ENCODE assay signal across 20 cellular contexts in the genomic region with DNA sequence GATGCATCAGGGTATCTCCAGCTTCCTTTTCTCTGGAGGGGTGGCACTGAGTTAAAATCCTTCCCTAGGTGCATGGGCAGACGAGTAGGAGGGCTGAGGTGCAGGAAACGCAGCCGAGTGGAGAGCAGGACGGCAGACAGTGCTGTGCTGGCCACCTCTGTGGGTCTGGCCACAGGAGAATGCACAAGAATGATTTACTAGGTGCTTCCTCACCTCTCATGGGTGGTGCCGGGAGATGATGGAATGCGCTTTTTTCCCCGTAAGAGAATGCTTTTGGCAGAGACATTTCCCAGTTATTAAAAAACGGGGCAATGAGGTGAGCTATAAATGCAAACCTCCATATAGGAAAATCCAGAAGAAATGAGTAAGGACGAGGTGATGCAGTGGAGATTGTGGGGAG.
"Had no signal": no experiment of that assay in that cellular context is flagged by ENCODE, and none has a peak within 500 bp of the region (broad histone marks: within the 10 kb centered on the region; RNA-seq: fewer than 3 reads in every experiment).

No MANE protein-coding gene starts in this region.

- H3K9ac ChIP-seq: parathyroid adenoma had no signal

- H3K4me1 ChIP-seq: lower lobe of right lung, parathyroid adenoma, psoas muscle, spleen, testis, transverse colon had no signal

- H2AFZ ChIP-seq: parathyroid adenoma had no signal

- H3K4me1 Mint-ChIP-seq: memory B cell; natural killer cell; stimulated activated naive B cell treated with anti-CD40 and anti-IgM and Interleukin-4, amounts not matched to agents 10 μg/mL and 1 μg/mL and 100 μg/mL, for 72 hours; stimulated activated naive CD8-positive, alpha-beta T cell treated with anti-CD3 and anti-CD28 coated beads, Interleukin-15, amount 100 ng/mL, for 72 hours had no signal

- H3K79me2 ChIP-seq: parathyroid adenoma had no signal

- H3K4me3 ChIP-seq: coronary artery, heart left ventricle, left ventricle myocardium inferior, lower lobe of right lung, psoas muscle, spleen, testis, transverse colon had no signal

- DNase-seq: effector CD8-positive, alpha-beta T cell; foreskin melanocyte; heart left ventricle; hypothalamus; left ventricle myocardium inferior; lower lobe of right lung; natural killer cell; psoas muscle; spleen; stimulated activated CD4-positive, alpha-beta T cell treated with anti-CD3 and anti-CD28 coated beads, Interleukin-15, amount 100 ng/mL, for 24 hours; stimulated activated CD4-positive, alpha-beta T cell treated with anti-CD3 and anti-CD28 coated beads, Interleukin-2, amount 100 ng/mL, for 24 hours; stimulated activated CD4-positive, alpha-beta T cell treated with anti-CD3 and anti-CD28 coated beads, Interleukin-4, amount 100 ng/mL, for 4 hours; stimulated activated naive B cell treated with anti-CD40 and anti-IgM and Interleukin-4, amounts not matched to agents 10 μg/mL and 1 μg/mL and 100 μg/mL, for 72 hours; stimulated activated naive CD8-positive, alpha-beta T cell treated with anti-CD3 and anti-CD28 coated beads, Interleukin-15, amount 100 ng/mL, for 72 hours; testis; transverse colon had no signal

- H3K27me3 ChIP-seq: heart left ventricle, testis, transverse colon had no signal

- H3K36me3 ChIP-seq: heart left ventricle, left ventricle myocardium inferior, lower lobe of right lung, spleen, transverse colon had no signal

- H3K9me3 ChIP-seq: heart left ventricle, left ventricle myocardium inferior, lower lobe of right lung, psoas muscle, spleen, testis, transverse colon had no signal

- H3K27ac Mint-ChIP-seq: memory B cell; mesothelial cell of epicardium; natural killer cell; stimulated activated naive B cell treated with anti-CD40 and anti-IgM and Interleukin-4, amounts not matched to agents 10 μg/mL and 1 μg/mL and 100 μg/mL, for 72 hours; stimulated activated naive CD8-positive, alpha-beta T cell treated with anti-CD3 and anti-CD28 coated beads, Interleukin-15, amount 100 ng/mL, for 72 hours had no signal

- H3K4me3 Mint-ChIP-seq: memory B cell; mesothelial cell of epicardium; natural killer cell; stimulated activated naive B cell treated with anti-CD40 and anti-IgM and Interleukin-4, amounts not matched to agents 10 μg/mL and 1 μg/mL and 100 μg/mL, for 72 hours; stimulated activated naive CD8-positive, alpha-beta T cell treated with anti-CD3 and anti-CD28 coated beads, Interleukin-15, amount 100 ng/mL, for 72 hours had no signal

- H3K9me3 Mint-ChIP-seq: mesothelial cell of epicardium; natural killer cell; stimulated activated naive CD8-positive, alpha-beta T cell treated with anti-CD3 and anti-CD28 coated beads, Interleukin-15, amount 100 ng/mL, for 72 hours had no signal

- H3K36me3 Mint-ChIP-seq: memory B cell; mesothelial cell of epicardium; natural killer cell; stimulated activated naive B cell treated with anti-CD40 and anti-IgM and Interleukin-4, amounts not matched to agents 10 μg/mL and 1 μg/mL and 100 μg/mL, for 72 hours had no signal

- H3K27ac ChIP-seq: coronary artery, heart left ventricle, left ventricle myocardium inferior, lower lobe of right lung, parathyroid adenoma, psoas muscle, spleen, testis, transverse colon had no signal
